Comparison of ENCODE assay signal across 8 cellular contexts in the genomic region with DNA sequence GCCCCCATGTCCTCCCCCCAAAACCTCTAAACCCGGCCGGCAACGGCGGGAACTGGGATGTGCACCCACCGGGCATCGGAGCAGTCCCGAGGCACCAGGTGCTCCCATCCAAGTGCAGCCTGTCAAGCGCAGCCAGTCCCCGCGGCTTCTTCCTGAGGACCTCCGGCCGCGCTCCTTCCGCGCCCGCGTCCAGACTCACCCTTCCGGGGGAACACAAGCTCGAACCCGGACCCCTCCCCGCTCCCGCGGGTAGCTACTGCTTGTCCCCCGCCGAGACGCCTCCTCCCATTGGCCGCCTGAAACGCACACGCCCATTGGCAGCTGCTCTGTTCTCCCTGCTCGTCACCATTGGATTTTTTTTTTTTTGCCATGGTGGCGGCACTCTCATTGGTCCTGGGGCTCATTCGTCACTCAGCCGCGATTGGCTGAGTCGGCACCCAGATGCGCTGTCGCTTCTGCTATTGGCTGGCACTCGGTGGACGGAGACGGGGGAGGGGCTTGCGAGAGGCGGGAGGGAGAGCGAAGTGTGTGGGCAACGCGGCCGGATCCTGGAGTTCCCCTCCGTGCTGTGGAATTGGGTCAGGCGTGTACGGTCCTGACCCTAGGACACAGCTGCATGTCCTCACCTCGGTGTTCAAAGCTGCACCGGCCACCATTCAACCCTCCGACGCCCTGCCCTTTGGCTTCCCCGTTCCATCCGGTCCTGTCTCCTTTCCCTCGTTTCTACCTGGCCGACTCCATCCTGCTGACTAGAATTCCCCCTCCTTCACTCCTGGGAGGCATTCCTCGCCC. TPM values are rescaled to one million over a fixed set of nuclear protein-coding genes. Genes with fewer than 3 reads are reported as not detected.
DNase-seq lines count a peak whose midpoint lies in the region; ATAC-seq and TF ChIP-seq lines count a peak whose summit lies in the region.

TSS of gene TYK2 (minus strand) at position 262 of the 792 bp plus-strand sequence. CDS start 2,166 bp downstream, outside the sequence.

- no peak for TF ChIP-seq POLR2A in esophagus muscularis mucosa (IDR thresholded peaks at IDR 0.05; ENCODE audit: low read depth)

- no peaks in the 10 kb centered on the region for H3K9me3 ChIP-seq in Karpas-422 (ENCODE audit: low read length)
- no peaks in the 10 kb centered on the region for H3K9me3 ChIP-seq in esophagus muscularis mucosa

- H3K4me3 ChIP-seq in Karpas-422 (ENCODE audit: low read length) (peak within 1 kb of the TSS; percentile 94), esophagus muscularis mucosa (peak within 1 kb of the TSS; percentile 88 to 99 (median 98))

- intact Hi-C loops in esophagus muscularis mucosa (cut with DNase I): no loop called here

- no peaks in the 10 kb centered on the region for H3K9me2 ChIP-seq in Karpas-422 (replicated peaks; ENCODE audit: insufficient read depth, low read length)

- TF ChIP-seq EP300 in esophagus muscularis mucosa (IDR thresholded peaks at IDR 0.05): no peak

- no peaks in the 10 kb centered on the region for H4K20me1 ChIP-seq in Karpas-422 (ENCODE audit: insufficient read depth, low read depth, low read length)

- ATAC-seq in GM21825 (IDR thresholded peaks at IDR 0.05; ENCODE audit: unreplicated experiment): peak; percentile 93

- H3K9ac ChIP-seq in Karpas-422 (ENCODE audit: low read length): peak within 1 kb of the TSS; percentile 95

- 0% methylated on average over 9 of the region's 58 CpGs for WGBS in esophagus muscularis mucosa

- H3K36me3 ChIP-seq in Karpas-422 (ENCODE audit: insufficient read depth, low read length) (peaks cover 8% of the 10 kb centered on the region), esophagus muscularis mucosa (peaks cover 4 to 26% (median 20%) of the 10 kb centered on the region in 4 donors)

- peak within 1 kb of the TSS; percentile 93 for H2AFZ ChIP-seq in Karpas-422 (ENCODE audit: low read length)

- DNase-seq in DMS79 treated with DMSO at 0.1 percent for 48 hours (lab: John Stamatoyannopoulos, UW) (peak; percentile 99), Karpas-422 (peak; percentile 99), RKO (ENCODE audit: low spot score) (peak; percentile 97), activated T-helper 1 cell treated with Interleukin-2 at 50 U/mL for 16 hours (ENCODE audit: low read depth) (peak; percentile 91), esophagus muscularis mucosa (ENCODE audit: extremely low spot score) (peak; percentile 100), myocyte (ENCODE audit: low read depth) (peak; percentile 99)
- DNase-seq in stimulated activated CD8-positive, alpha-beta memory T cell treated with anti-CD3 and anti-CD28 coated beads, Interleukin-7, amount 100 ng/mL, for 48 hours (ENCODE audit: extremely low read depth in 1 of 2, low read depth in 1 of 2): peak; percentile 86 to 94

- peaks cover 12% of the 10 kb centered on the region for H3K4me1 ChIP-seq in Karpas-422 (ENCODE audit: low read length)
- H3K4me1 ChIP-seq in esophagus muscularis mucosa: peaks cover 11 to 30% (median 20%) of the 10 kb centered on the region in 4 donors

- H3K27me3 ChIP-seq in Karpas-422 (ENCODE audit: low read length) (no peaks in the 10 kb centered on the region), esophagus muscularis mucosa (no peaks in the 10 kb centered on the region)

- peak within 1 kb of the TSS; percentile 98 for H3K4me2 ChIP-seq in Karpas-422 (ENCODE audit: low read depth, low read length, poor library complexity, severe bottlenecking)

- peak in 1 of 3 experiments; percentile 9 for TF ChIP-seq CTCF in esophagus muscularis mucosa (IDR thresholded peaks at IDR 0.05)

- H3K27ac ChIP-seq in Karpas-422 (ENCODE audit: low read length) (peak within 1 kb of the TSS; percentile 41; the same call in 1 of the 2 replicates), esophagus muscularis mucosa (replicated peaks in 1 of 4) (peak within 1 kb of the TSS; percentile 84 to 88 (median 86))

- H3K79me2 ChIP-seq in Karpas-422 (ENCODE audit: low read length): peaks cover 15% of the 10 kb centered on the region

RNA-seq across cellular contexts. Expression of gene TYK2, which starts in this region (rescaled TPM):
- total RNA-seq in Karpas-422 (2014; rRNA removed; shearing (Covaris generic); ENCODE audit: low replicate concordance): 108 and 158 TPM in 2 replicates
- total RNA-seq in esophagus muscularis mucosa (10 to 100 TPM; 50.5 to 71.6 (median 65.9) TPM), myocyte (61.6 and 67.2 TPM in 2 replicates)
- polyA plus RNA-seq in myocyte (2012): 93.1 TPM

Comparison
In these comparisons a context has a peak if more than half of its experiments do, and no peak if none do; other contexts are left out.
1. Peak in every context shown above with its lines: DNase-seq, ATAC-seq, H3K4me3 ChIP-seq and H3K27ac ChIP-seq.